Comparison of ENCODE assay signal across 13 cellular contexts in the genomic region with DNA sequence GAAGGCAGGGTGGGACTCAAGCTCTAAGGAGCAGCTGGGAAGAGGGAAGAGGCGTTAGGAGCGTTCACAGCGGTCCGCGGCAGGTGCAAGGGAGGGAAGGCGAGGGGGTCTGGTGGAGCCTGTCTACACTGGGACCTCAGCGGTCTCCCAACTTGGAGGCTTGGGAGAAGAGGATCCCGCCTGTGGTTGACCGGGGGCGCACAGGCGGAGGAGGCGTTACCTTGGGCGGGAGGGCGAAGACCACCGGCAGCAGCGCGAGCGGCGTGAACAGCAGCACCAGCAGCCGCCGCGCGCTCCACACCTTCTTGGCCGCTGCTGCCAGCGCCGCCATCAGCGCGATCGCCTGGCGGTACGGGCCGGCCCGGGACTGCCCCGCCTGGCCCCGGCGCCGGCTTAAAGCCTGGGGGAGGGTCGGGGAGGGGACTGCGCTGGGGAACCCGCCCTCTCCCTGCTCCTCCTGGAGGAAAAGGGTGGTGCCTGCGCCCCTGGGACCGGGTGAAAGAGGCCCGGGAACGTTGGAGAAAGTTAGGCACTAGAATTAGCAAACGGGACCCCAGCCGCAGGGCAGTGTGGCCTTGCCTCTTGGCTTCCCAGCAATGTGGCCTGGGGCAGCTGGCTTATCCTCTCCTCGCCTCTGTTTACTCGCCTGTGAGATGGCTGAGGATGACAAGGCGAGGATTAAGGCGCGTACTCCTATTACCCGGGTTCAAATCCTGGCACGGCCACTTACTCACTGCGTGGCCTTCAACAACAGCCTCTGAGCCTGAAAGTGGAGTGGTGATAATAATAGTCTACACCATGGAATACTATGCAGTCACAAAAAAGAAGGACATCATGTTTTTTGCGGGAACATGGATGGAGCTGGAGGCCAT. TPM values are rescaled to one million over a fixed set of nuclear protein-coding genes. Genes with fewer than 3 reads are reported as not detected.
DNase-seq lines count a peak whose midpoint lies in the region; ATAC-seq and TF ChIP-seq lines count a peak whose summit lies in the region.
"Had no signal": no experiment of that assay in that cellular context is flagged by ENCODE, and none has a peak within 500 bp of the region (broad histone marks: within the 10 kb centered on the region; RNA-seq: fewer than 3 reads in every experiment).

A gene with protein sequence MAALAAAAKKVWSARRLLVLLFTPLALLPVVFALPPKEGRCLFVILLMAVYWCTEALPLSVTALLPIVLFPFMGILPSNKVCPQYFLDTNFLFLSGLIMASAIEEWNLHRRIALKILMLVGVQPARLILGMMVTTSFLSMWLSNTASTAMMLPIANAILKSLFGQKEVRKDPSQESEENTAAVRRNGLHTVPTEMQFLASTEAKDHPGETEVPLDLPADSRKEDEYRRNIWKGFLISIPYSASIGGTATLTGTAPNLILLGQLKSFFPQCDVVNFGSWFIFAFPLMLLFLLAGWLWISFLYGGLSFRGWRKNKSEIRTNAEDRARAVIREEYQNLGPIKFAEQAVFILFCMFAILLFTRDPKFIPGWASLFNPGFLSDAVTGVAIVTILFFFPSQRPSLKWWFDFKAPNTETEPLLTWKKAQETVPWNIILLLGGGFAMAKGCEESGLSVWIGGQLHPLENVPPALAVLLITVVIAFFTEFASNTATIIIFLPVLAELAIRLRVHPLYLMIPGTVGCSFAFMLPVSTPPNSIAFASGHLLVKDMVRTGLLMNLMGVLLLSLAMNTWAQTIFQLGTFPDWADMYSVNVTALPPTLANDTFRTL (minus strand): TSS at position 369 of the 872 bp plus-strand sequence. CDS start 38 bp downstream, at position 331.

- peaks cover 3% of the 10 kb centered on the region for H3K4me1 Mint-ChIP-seq in activated naive CD8-positive, alpha-beta T cell treated with anti-CD3 and anti-CD28 coated beads, Interleukin-2, amount 10 ng/mL, durations not matched to agents 7 days and 5 days
- H3K4me1 Mint-ChIP-seq in activated naive CD8-positive, alpha-beta T cell treated with anti-CD3 and anti-CD28 coated beads for 36 hours = peaks cover 3% of the 10 kb centered on the region
- no peaks in the 10 kb centered on the region for H3K4me1 Mint-ChIP-seq in activated T-cell treated with anti-CD3 and anti-CD28 coated beads, Interleukin-2, amount 50 U/mL, for 24 hours (ENCODE audit: low read depth)

- no peak within 1 kb of the TSS for H3K4ac ChIP-seq in mesendoderm (ENCODE audit: low read depth, low read length)

- H3K27me3 Mint-ChIP-seq in activated naive CD8-positive, alpha-beta T cell treated with anti-CD3 and anti-CD28 coated beads, Interleukin-2, amount 10 ng/mL, durations not matched to agents 7 days and 5 days = peaks cover 58% of the 10 kb centered on the region
- H3K27me3 Mint-ChIP-seq in activated naive CD8-positive, alpha-beta T cell treated with anti-CD3 and anti-CD28 coated beads for 36 hours = peaks cover 57% of the 10 kb centered on the region
- peaks cover 50% of the 10 kb centered on the region for H3K27me3 Mint-ChIP-seq in activated T-cell treated with anti-CD3 and anti-CD28 coated beads, Interleukin-2, amount 50 U/mL, for 24 hours

- H3K79me1 ChIP-seq in mesendoderm (ENCODE audit: low read length) = no peaks in the 10 kb centered on the region

- H2BK120ac ChIP-seq in mesendoderm (ENCODE audit: low read depth, low read length) = no peak within 1 kb of the TSS

- peaks cover 1% of the 10 kb centered on the region for H3K36me3 Mint-ChIP-seq in activated naive CD8-positive, alpha-beta T cell treated with anti-CD3 and anti-CD28 coated beads, Interleukin-2, amount 10 ng/mL, durations not matched to agents 7 days and 5 days
- H3K36me3 Mint-ChIP-seq in activated naive CD8-positive, alpha-beta T cell treated with anti-CD3 and anti-CD28 coated beads for 36 hours = peaks cover 3% of the 10 kb centered on the region
- H3K36me3 Mint-ChIP-seq in activated T-cell treated with anti-CD3 and anti-CD28 coated beads, Interleukin-2, amount 50 U/mL, for 24 hours (ENCODE audit: low read depth) = no peaks in the 10 kb centered on the region
- H3K36me3 Mint-ChIP-seq: activated naive CD8-positive, alpha-beta T cell had no signal

- H3K4me2 ChIP-seq in mesendoderm (ENCODE audit: low read length) = peak within 1 kb of the TSS; percentile 17

- no peak within 1 kb of the TSS for H3K9ac ChIP-seq in mesendoderm (ENCODE audit: low read length)

- TF ChIP-seq POLR2A in tibial nerve (IDR thresholded peaks at IDR 0.05) = no peak

- no peak within 1 kb of the TSS for H2AK5ac ChIP-seq in mesendoderm (ENCODE audit: low read length)

- H3K27me3 ChIP-seq in esophagus (ENCODE audit: control insufficient read depth in 1 of 2, insufficient read depth in 2 of 2, low read length in 2 of 2) = peaks cover 0 to 5% of the 10 kb centered on the region in 2 donors
- H3K27me3 ChIP-seq in mesendoderm (ENCODE audit: insufficient read depth, low read length, poor library complexity) = no peaks in the 10 kb centered on the region
- peaks cover 0 to 32% of the 10 kb centered on the region in 2 donors for H3K27me3 ChIP-seq in tibial nerve

- H3K56ac ChIP-seq in mesendoderm (ENCODE audit: low read length) = peak within 1 kb of the TSS; percentile 40

- no peaks in the 10 kb centered on the region for H3K36me3 ChIP-seq in esophagus (ENCODE audit: control insufficient read depth in 2 of 2, insufficient read depth in 2 of 2, low read length in 1 of 2)
- H3K36me3 ChIP-seq in mesendoderm (ENCODE audit: control insufficient read depth, insufficient read depth, low read length) = no peaks in the 10 kb centered on the region
- H3K36me3 ChIP-seq in tibial nerve = no peaks in the 10 kb centered on the region

- H2BK15ac ChIP-seq in mesendoderm (replicated peaks; ENCODE audit: low read depth) = no peak within 1 kb of the TSS

- WGBS in esophagus, 2 donors = 18% methylated on average over 54 to 55 of the region's 55 CpGs
- no CpG with 5 or more reads among the region's 55 CpGs for WGBS in mesendoderm (ENCODE audit: extremely low coverage, insufficient coverage, low lambda C conversion rate)
- WGBS in tibial nerve, 2 donors = 30% methylated on average over 41 to 48 of the region's 55 CpGs

- H3K27ac Mint-ChIP-seq in activated naive CD8-positive, alpha-beta T cell treated with anti-CD3 and anti-CD28 coated beads, Interleukin-2, amount 10 ng/mL, durations not matched to agents 7 days and 5 days = no peak within 1 kb of the TSS
- no peak within 1 kb of the TSS for H3K27ac Mint-ChIP-seq in activated naive CD8-positive, alpha-beta T cell treated with anti-CD3 and anti-CD28 coated beads for 36 hours
- no peak within 1 kb of the TSS for H3K27ac Mint-ChIP-seq in activated T-cell treated with anti-CD3 and anti-CD28 coated beads, Interleukin-2, amount 50 U/mL, for 24 hours
- H3K27ac Mint-ChIP-seq: activated naive CD8-positive, alpha-beta T cell had no signal

- H2BK5ac ChIP-seq in mesendoderm (ENCODE audit: low read length) = no peak within 1 kb of the TSS

- TF ChIP-seq EP300 in tibial nerve (IDR thresholded peaks at IDR 0.05) = no peak

- no peak within 1 kb of the TSS for H3K27ac ChIP-seq in esophagus (ENCODE audit: low read depth in 2 of 2, low read length in 1 of 2)
- no peak within 1 kb of the TSS for H3K27ac ChIP-seq in mesendoderm (ENCODE audit: low read depth, low read length)
- peak within 1 kb of the TSS in 3 of 4 donors; percentile 37 to 80 (median 37) for H3K27ac ChIP-seq in tibial nerve
- H3K27ac ChIP-seq: HL-60 had no signal

- H3K4me3 ChIP-seq in esophagus (ENCODE audit: low read depth in 1 of 2, low read length in 2 of 2) = peak within 1 kb of the TSS; percentile 8 to 22
- H3K4me3 ChIP-seq in mesendoderm (ENCODE audit: low read length) = no peak within 1 kb of the TSS
- peak within 1 kb of the TSS; percentile 3 to 44 (median 14) for H3K4me3 ChIP-seq in tibial nerve

- no peaks in the 10 kb centered on the region for H3K9me3 ChIP-seq in esophagus (ENCODE audit: control insufficient read depth in 2 of 2, insufficient read depth in 1 of 2, low read depth in 1 of 2, low read length in 1 of 2)
- H3K9me3 ChIP-seq in tibial nerve = no peaks in the 10 kb centered on the region

- no peak within 1 kb of the TSS for H4K5ac ChIP-seq in mesendoderm (ENCODE audit: low read length)

- H3K18ac ChIP-seq in mesendoderm (ENCODE audit: low read length) = no peak within 1 kb of the TSS

- TF ChIP-seq CTCF in tibial nerve (IDR thresholded peaks at IDR 0.05) = no peak

- DNase-seq in activated naive CD8-positive, alpha-beta T cell treated with anti-CD3 and anti-CD28 coated beads, Interleukin-2, amount 10 ng/mL, durations not matched to agents 7 days and 5 days = no peak
- no peak for DNase-seq in activated naive CD8-positive, alpha-beta T cell treated with anti-CD3 and anti-CD28 coated beads for 36 hours
- DNase-seq in mesendoderm (peak; percentile 64), tibial nerve (ENCODE audit: low spot score in 2 of 2) (no peak), DMS114 treated with DMSO at 0.1 percent for 48 hours (lab: John Stamatoyannopoulos, UW; ENCODE audit: unreplicated experiment) (no peak)
- DNase-seq in activated T-cell treated with anti-CD3 and anti-CD28 coated beads, Interleukin-2, amount 50 U/mL, for 24 hours = no peak
- DNase-seq: activated CD4-positive, CD25-positive, alpha-beta regulatory T cell treated with anti-CD3 and anti-CD28 coated beads, Interleukin-2, amount 50 U/mL, for 72 hours; NCI-H1436 treated with DMSO at 0.1 percent for 48 hours; SHP77 had no signal

- POLR2A ChIA-PET in activated naive CD8-positive, alpha-beta T cell treated with anti-CD3 and anti-CD28 coated beads, Interleukin-2, amount 10 ng/mL, durations not matched to agents 7 days and 5 days (lab: Charles Lee) = no interaction called here

- H3K23ac ChIP-seq in mesendoderm (ENCODE audit: low read length) = no peak within 1 kb of the TSS

- H4K8ac ChIP-seq in mesendoderm (ENCODE audit: low read depth, low read length) = no peak within 1 kb of the TSS

- no peak for ATAC-seq in activated naive CD8-positive, alpha-beta T cell treated with anti-CD3 and anti-CD28 coated beads, Interleukin-2, amount 10 ng/mL, durations not matched to agents 7 days and 5 days (ENCODE audit: low read depth)
- ATAC-seq in GM19467 (IDR thresholded peaks at IDR 0.05; ENCODE audit: unreplicated experiment) = no peak

- no peaks in the 10 kb centered on the region for H3K79me2 ChIP-seq in mesendoderm (ENCODE audit: control insufficient read depth, insufficient read depth, low read length)

- H3K4me1 ChIP-seq in esophagus (ENCODE audit: control insufficient read depth in 2 of 2, insufficient read depth in 2 of 2, low read length in 1 of 2) (peaks cover 3 to 5% of the 10 kb centered on the region in 2 donors), mesendoderm (ENCODE audit: control insufficient read depth, low read depth, low read length) (no peaks in the 10 kb centered on the region), tibial nerve (peaks cover 0 to 7% (median 0%) of the 10 kb centered on the region in 4 donors)

- H3K4me3 Mint-ChIP-seq in activated naive CD8-positive, alpha-beta T cell treated with anti-CD3 and anti-CD28 coated beads, Interleukin-2, amount 10 ng/mL, durations not matched to agents 7 days and 5 days = peak within 1 kb of the TSS; percentile 5
- H3K4me3 Mint-ChIP-seq in activated naive CD8-positive, alpha-beta T cell treated with anti-CD3 and anti-CD28 coated beads for 36 hours = no peak within 1 kb of the TSS
- H3K4me3 Mint-ChIP-seq in activated T-cell treated with anti-CD3 and anti-CD28 coated beads, Interleukin-2, amount 50 U/mL, for 24 hours = no peak within 1 kb of the TSS
- H3K4me3 Mint-ChIP-seq: activated naive CD8-positive, alpha-beta T cell had no signal

- no peaks in the 10 kb centered on the region for H3K9me3 Mint-ChIP-seq in activated naive CD8-positive, alpha-beta T cell treated with anti-CD3 and anti-CD28 coated beads, Interleukin-2, amount 10 ng/mL, durations not matched to agents 7 days and 5 days
- H3K9me3 Mint-ChIP-seq in activated naive CD8-positive, alpha-beta T cell treated with anti-CD3 and anti-CD28 coated beads for 36 hours = no peaks in the 10 kb centered on the region
- no peaks in the 10 kb centered on the region for H3K9me3 Mint-ChIP-seq in activated T-cell treated with anti-CD3 and anti-CD28 coated beads, Interleukin-2, amount 50 U/mL, for 24 hours

RNA-seq across cellular contexts. Expression of the gene that starts here (rescaled TPM):
- under 1 TPM; 0.26 to 0.30 TPM for total RNA-seq in activated naive CD8-positive, alpha-beta T cell treated with anti-CD3 and anti-CD28 coated beads, Interleukin-2, amount 10 ng/mL, durations not matched to agents 7 days and 5 days
- not detected for total RNA-seq in activated naive CD8-positive, alpha-beta T cell treated with anti-CD3 and anti-CD28 coated beads for 36 hours
- under 1 TPM; 0.22 to 0.45 TPM for polyA plus RNA-seq in esophagus
- 7.0 TPM for polyA plus RNA-seq in mesendoderm (2013, experiment 1 of 2)
- 5.9 TPM for polyA plus RNA-seq in mesendoderm (2013, experiment 2 of 2)
- 10 to 100 TPM in 2 of 4 donors, 1 to 10 TPM in 2; 5.7 to 11.6 (median 9.3) TPM for total RNA-seq in tibial nerve

Comparison
In these comparisons a context has a peak if more than half of its experiments do, and no peak if none do; other contexts are left out.
1. RNA of the gene that starts here (total RNA-seq): 5.7 to 11.6 TPM in tibial nerve; 0.26 to 0.30 TPM in activated naive CD8-positive, alpha-beta T cell treated with anti-CD3 and anti-CD28 coated beads, Interleukin-2, amount 10 ng/mL, durations not matched to agents 7 days and 5 days and not detected in activated naive CD8-positive, alpha-beta T cell treated with anti-CD3 and anti-CD28 coated beads for 36 hours; every median in the first group is over 4 times any median in the second.
2. H3K27ac ChIP-seq: peak in tibial nerve (3 of 4); none in esophagus (0 of 2) and mesendoderm (single experiment).